In the genomic region with DNA sequence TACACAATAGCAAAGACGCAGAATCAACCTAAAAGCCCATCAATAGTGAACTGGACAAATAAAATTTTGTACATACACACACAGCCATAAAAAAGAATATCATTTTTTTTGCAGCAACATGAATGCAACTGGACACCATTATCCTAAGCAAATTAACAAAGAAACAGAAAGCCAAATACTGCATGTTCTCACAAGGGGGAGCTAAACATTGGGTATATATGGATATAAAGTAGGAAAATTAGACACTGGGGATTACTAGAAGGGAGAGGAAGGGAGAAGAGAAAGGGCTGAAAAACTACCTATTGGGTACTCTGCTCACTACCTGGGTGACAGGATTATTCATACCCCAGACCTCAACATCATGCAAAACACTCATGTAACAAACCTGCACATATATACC, we compare ENCODE assay signal across 16 cellular contexts. TPM values are rescaled to one million over a fixed set of nuclear protein-coding genes. Genes with fewer than 3 reads are reported as not detected.
A peak's percentile ranks its signal among the peaks of the same experiment; 100 is the strongest.
DNase-seq lines count a peak whose midpoint lies in the region; ATAC-seq and TF ChIP-seq lines count a peak whose summit lies in the region.
"Had no signal": no experiment of that assay in that cellular context is flagged by ENCODE, and none has a peak within 500 bp of the region (broad histone marks: within the 10 kb centered on the region; RNA-seq: fewer than 3 reads in every experiment).

No MANE protein-coding gene starts in this region.

- peaks cover 2% of the 10 kb centered on the region for H3K9me3 Mint-ChIP-seq in activated CD8-positive, alpha-beta memory T cell treated with anti-CD3 and anti-CD28 coated beads, Interleukin-2, amount 10 ng/mL, durations not matched to agents 7 days and 5 days (ENCODE audit: low read depth)
- H3K9me3 Mint-ChIP-seq: activated CD4-positive, alpha-beta T cell treated with anti-CD3 and anti-CD28 coated beads, Interleukin-2, amount 10 ng/mL, durations not matched to agents 7 days and 5 days had no signal

- intact Hi-C loops in left cardiac atrium (cut with DNase I): no loop called here

- no peak for ATAC-seq in left cardiac atrium
- no peak for ATAC-seq in activated CD8-positive, alpha-beta memory T cell treated with anti-CD3 and anti-CD28 coated beads, Interleukin-2, amount 10 ng/mL, durations not matched to agents 7 days and 5 days
- ATAC-seq: gastroesophageal sphincter; naive thymus-derived CD8-positive, alpha-beta T cell; sciatic nerve had no signal

- CTCF ChIA-PET in activated CD8-positive, alpha-beta memory T cell treated with anti-CD3 and anti-CD28 coated beads, Interleukin-2, amount 10 ng/mL, durations not matched to agents 7 days and 5 days (lab: Charles Lee): no interaction called here

- peak; percentile 40 for TF ChIP-seq CTCF in cardiac muscle cell (IDR thresholded peaks at IDR 0.05; ENCODE audit: low read depth, low read length)
- TF ChIP-seq CTCF in cardiac fibroblast (IDR thresholded peaks at IDR 0.05; ENCODE audit: low read depth, low read length): peak; percentile 41

- no peaks in the 10 kb centered on the region for H3K36me3 Mint-ChIP-seq in activated CD8-positive, alpha-beta memory T cell treated with anti-CD3 and anti-CD28 coated beads, Interleukin-2, amount 10 ng/mL, durations not matched to agents 7 days and 5 days
- H3K36me3 Mint-ChIP-seq: naive thymus-derived CD8-positive, alpha-beta T cell had no signal

- no peak overlapping the region for H3K27ac Mint-ChIP-seq in activated CD8-positive, alpha-beta memory T cell treated with anti-CD3 and anti-CD28 coated beads, Interleukin-2, amount 10 ng/mL, durations not matched to agents 7 days and 5 days
- H3K27ac Mint-ChIP-seq: activated CD4-positive, alpha-beta T cell treated with anti-CD3 and anti-CD28 coated beads, Interleukin-2, amount 10 ng/mL, durations not matched to agents 7 days and 5 days; naive thymus-derived CD8-positive, alpha-beta T cell had no signal

- H3K4me1 Mint-ChIP-seq in activated CD8-positive, alpha-beta memory T cell treated with anti-CD3 and anti-CD28 coated beads, Interleukin-2, amount 10 ng/mL, durations not matched to agents 7 days and 5 days: no peaks in the 10 kb centered on the region
- H3K4me1 Mint-ChIP-seq: activated CD4-positive, alpha-beta T cell treated with anti-CD3 and anti-CD28 coated beads, Interleukin-2, amount 10 ng/mL, durations not matched to agents 7 days and 5 days; naive thymus-derived CD8-positive, alpha-beta T cell had no signal

- H3K4me3 ChIP-seq in cardiac muscle cell (no peak overlapping the region), cardiac fibroblast (replicated peaks in 1 of 2; ENCODE audit: low read depth in 2 of 2, low read length in 2 of 2) (no peak overlapping the region)
- H3K4me3 ChIP-seq: BLaER1, gastroesophageal sphincter, tibial nerve had no signal

- H3K9me3 ChIP-seq in cardiac muscle cell (ENCODE audit: low read depth): no peaks in the 10 kb centered on the region

- H3K27me3 Mint-ChIP-seq in activated CD8-positive, alpha-beta memory T cell treated with anti-CD3 and anti-CD28 coated beads, Interleukin-2, amount 10 ng/mL, durations not matched to agents 7 days and 5 days: peaks cover 8% of the 10 kb centered on the region

- H3K36me3 ChIP-seq in cardiac muscle cell: no peaks in the 10 kb centered on the region
- H3K36me3 ChIP-seq: BLaER1, gastroesophageal sphincter, tibial nerve had no signal

- H3K27ac ChIP-seq in cardiac muscle cell: no peak overlapping the region
- H3K27ac ChIP-seq: BLaER1, gastroesophageal sphincter, tibial nerve had no signal

- DNase-seq in cardiac muscle cell (ENCODE audit: low read depth in 1 of 2, low spot score in 1 of 2): peak in 1 of 2 donors; percentile 15
- no peak for DNase-seq in left cardiac atrium
- DNase-seq in NCI-H82 (lab: John Stamatoyannopoulos, UW): peak; percentile 26
- peak in 1 of 2 donors; percentile 46 for DNase-seq in cardiac fibroblast (ENCODE audit: low read depth in 2 of 2)
- no peak for DNase-seq in NCI-H2029 treated with DMSO at 0.1 percent for 48 hours (lab: John Stamatoyannopoulos, UW)
- DNase-seq in activated CD8-positive, alpha-beta memory T cell treated with anti-CD3 and anti-CD28 coated beads, Interleukin-2, amount 10 ng/mL, durations not matched to agents 7 days and 5 days: no peak
- no peak for DNase-seq in GM19240 (ENCODE audit: insufficient read length, low spot score)
- DNase-seq in foreskin melanocyte: no peak
- DNase-seq: activated CD4-positive, alpha-beta T cell treated with anti-CD3 and anti-CD28 coated beads, Interleukin-2, amount 10 ng/mL, durations not matched to agents 7 days and 5 days; activated effector memory CD4-positive, alpha-beta T cell treated with anti-CD3 and anti-CD28 coated beads, Interleukin-2, amount 50 U/mL, for 16 hours; naive thymus-derived CD8-positive, alpha-beta T cell; NCI-H510A had no signal

- no peak overlapping the region for H3K4me3 Mint-ChIP-seq in activated CD8-positive, alpha-beta memory T cell treated with anti-CD3 and anti-CD28 coated beads, Interleukin-2, amount 10 ng/mL, durations not matched to agents 7 days and 5 days
- H3K4me3 Mint-ChIP-seq: activated CD4-positive, alpha-beta T cell treated with anti-CD3 and anti-CD28 coated beads, Interleukin-2, amount 10 ng/mL, durations not matched to agents 7 days and 5 days; naive thymus-derived CD8-positive, alpha-beta T cell had no signal

- H3K27me3 ChIP-seq in cardiac muscle cell: no peaks in the 10 kb centered on the region
- H3K27me3 ChIP-seq: BLaER1, tibial nerve had no signal

- peaks cover 4% of the 10 kb centered on the region for H3K4me1 ChIP-seq in cardiac muscle cell (ENCODE audit: low read depth)
- H3K4me1 ChIP-seq: gastroesophageal sphincter, tibial nerve had no signal

RNA-seq across cellular contexts. Expression of a gene that starts 28.2 kb away (rescaled TPM):
- total RNA-seq in cardiac muscle cell (0.06 and 0.67 TPM in 2 replicates), left cardiac atrium (under 1 TPM; 0.10 to 0.18 TPM)
- not detected in 2 replicates for polyA plus RNA-seq in cardiac muscle cell
- not detected for total RNA-seq in activated CD8-positive, alpha-beta memory T cell treated with anti-CD3 and anti-CD28 coated beads, Interleukin-2, amount 10 ng/mL, durations not matched to agents 7 days and 5 days
- total RNA-seq: activated CD4-positive, alpha-beta T cell treated with anti-CD3 and anti-CD28 coated beads, Interleukin-2, amount 10 ng/mL, durations not matched to agents 7 days and 5 days; naive thymus-derived CD8-positive, alpha-beta T cell had no signal
- polyA plus RNA-seq: naive thymus-derived CD8-positive, alpha-beta T cell had no signal
